Comparison of ENCODE assay signal across 8 cellular contexts in genomic region chr19:43532962-43533545, GRCh38. TPM values are rescaled to one million over a fixed set of nuclear protein-coding genes. Genes with fewer than 3 reads are reported as not detected.
DNase-seq lines count a peak whose midpoint lies in the region; ATAC-seq and TF ChIP-seq lines count a peak whose summit lies in the region.

Gene ZNF575 (plus strand): TSS chr19:43533188. CDS start chr19:43534423, 1,235 bp downstream.

- peak within 1 kb of the TSS; percentile 59 for H3K4me3 ChIP-seq in NB4 (ENCODE audit: low read depth, low read length)
- H3K4me3 ChIP-seq in parathyroid adenoma (ENCODE audit: low read depth, low read length), result peak within 1 kb of the TSS; percentile 60
- H3K4me3 ChIP-seq in tibial nerve, result peak within 1 kb of the TSS; percentile 33 to 63 (median 58)

- peaks cover 6% of the 10 kb centered on the region; the same call in 1 of the 2 replicates for H3K36me3 Mint-ChIP-seq in HFFc6 (ENCODE audit: low read depth)
- peaks cover 6% of the 10 kb centered on the region for H3K36me3 Mint-ChIP-seq in activated naive CD8-positive, alpha-beta T cell treated with anti-CD3 and anti-CD28 coated beads for 36 hours

- H3K27me3 ChIP-seq in parathyroid adenoma (ENCODE audit: control insufficient read depth, insufficient read depth, low read length) (no peaks in the 10 kb centered on the region), tibial nerve (no peaks in the 10 kb centered on the region)

- peak; percentile 75 to 91 for TF ChIP-seq EP300 in tibial nerve (IDR thresholded peaks at IDR 0.05)

- WGBS in tibial nerve, 2 donors, result 1 to 2% methylated on average over 18 to 31 of the region's 47 CpGs

- TF ChIP-seq POLR2A in NB4 (IDR thresholded peaks at IDR 0.05; ENCODE audit: extremely low read depth, insufficient read length) (no peak), tibial nerve (IDR thresholded peaks at IDR 0.05) (peak; percentile 28 to 48)

- H3K9me3 Mint-ChIP-seq in HFFc6, result no peaks in the 10 kb centered on the region
- H3K9me3 Mint-ChIP-seq in activated naive CD8-positive, alpha-beta T cell treated with anti-CD3 and anti-CD28 coated beads for 36 hours, result no peaks in the 10 kb centered on the region

- no peak within 1 kb of the TSS for H3K9ac ChIP-seq in parathyroid adenoma

- H3K4me1 ChIP-seq in parathyroid adenoma (peaks cover 16% of the 10 kb centered on the region), tibial nerve (peaks cover 0 to 32% (median 16%) of the 10 kb centered on the region in 4 donors)

- H3K27ac ChIP-seq in parathyroid adenoma (peak within 1 kb of the TSS; percentile 92), tibial nerve (peak within 1 kb of the TSS; percentile 89 to 94 (median 90))

- no peaks in the 10 kb centered on the region for H3K79me2 ChIP-seq in parathyroid adenoma

- peak; percentile 83 for DNase-seq in GM04504 (ENCODE audit: low read depth)
- DNase-seq in HFFc6, result peak; percentile 90
- peak; percentile 93 for DNase-seq in NB4 (ENCODE audit: low read depth)
- peak; percentile 29 for DNase-seq in SKM-1 (lab: John Stamatoyannopoulos, UW; ENCODE audit: unreplicated experiment)
- peak; percentile 92 for DNase-seq in activated naive CD8-positive, alpha-beta T cell treated with anti-CD3 and anti-CD28 coated beads for 36 hours
- peak; percentile 94 for DNase-seq in Right ventricle myocardium superior
- peak; percentile 74 to 81 for DNase-seq in tibial nerve (ENCODE audit: low spot score in 2 of 2)

- H3K27ac Mint-ChIP-seq in HFFc6, result peak within 1 kb of the TSS; percentile 91
- peak within 1 kb of the TSS; percentile 97 for H3K27ac Mint-ChIP-seq in activated naive CD8-positive, alpha-beta T cell treated with anti-CD3 and anti-CD28 coated beads for 36 hours

- peaks cover 2% of the 10 kb centered on the region for H3K27me3 Mint-ChIP-seq in HFFc6 (ENCODE audit: insufficient read depth)
- no peaks in the 10 kb centered on the region for H3K27me3 Mint-ChIP-seq in activated naive CD8-positive, alpha-beta T cell treated with anti-CD3 and anti-CD28 coated beads for 36 hours

- peak within 1 kb of the TSS; percentile 91 for H3K4me3 Mint-ChIP-seq in HFFc6
- peak within 1 kb of the TSS; percentile 92 for H3K4me3 Mint-ChIP-seq in activated naive CD8-positive, alpha-beta T cell treated with anti-CD3 and anti-CD28 coated beads for 36 hours

- H3K9me3 ChIP-seq in parathyroid adenoma (ENCODE audit: control insufficient read depth, low read length) (no peaks in the 10 kb centered on the region), tibial nerve (no peaks in the 10 kb centered on the region)

- H3K36me3 ChIP-seq in parathyroid adenoma (ENCODE audit: control insufficient read depth, insufficient read depth, low read length) (no peaks in the 10 kb centered on the region), tibial nerve (peaks cover 0 to 21% (median 0%) of the 10 kb centered on the region in 3 donors)

- peaks cover 38% of the 10 kb centered on the region for H3K4me1 Mint-ChIP-seq in HFFc6 (ENCODE audit: low read depth)
- peaks cover 16% of the 10 kb centered on the region for H3K4me1 Mint-ChIP-seq in activated naive CD8-positive, alpha-beta T cell treated with anti-CD3 and anti-CD28 coated beads for 36 hours

- H3K4me2 ChIP-seq in parathyroid adenoma (ENCODE audit: low read length), result peak within 1 kb of the TSS; percentile 91

- TF ChIP-seq CTCF in HFFc6 (IDR thresholded peaks at IDR 0.05), result peak; percentile 23; the same call in 1 of the 2 replicates
- TF ChIP-seq CTCF in NB4 (IDR thresholded peaks at IDR 0.05; ENCODE audit: low read depth, low read length), result no peak
- no peak for TF ChIP-seq CTCF in parathyroid adenoma (IDR thresholded peaks at IDR 0.05)
- TF ChIP-seq CTCF in tibial nerve (IDR thresholded peaks at IDR 0.05), result peak in 2 of 5 experiments; percentile 30 to 37

- peak; percentile 83 for ATAC-seq in Right ventricle myocardium superior (ENCODE audit: poor library complexity)

- peak within 1 kb of the TSS; percentile 90 for H2AFZ ChIP-seq in parathyroid adenoma

- intact Hi-C loops in Right ventricle myocardium superior (cut with DNase I), result no loop called here

RNA-seq across cellular contexts. Expression of gene ZNF575, which starts in this region (rescaled TPM):
- total RNA-seq in HFFc6 (2021; fragmentation: NEBNext Ultra II Directional; extraction: Animal tissue kit (Norgen Biotek cat#: 25700)), result 1 to 10 TPM; 1.6 to 2.9 (median 2.3) TPM
- total RNA-seq in activated naive CD8-positive, alpha-beta T cell treated with anti-CD3 and anti-CD28 coated beads for 36 hours, result 1 to 10 TPM; 2.0 to 2.2 TPM
- total RNA-seq in Right ventricle myocardium superior (1.5 TPM), tibial nerve (under 1 TPM in 2 of 4 donors, not detected in 2; 0.60 to 0.63 TPM)

Comparison
In these comparisons a context has a peak if more than half of its experiments do, and no peak if none do; other contexts are left out.
1. Peak in every context shown above with its lines: DNase-seq, ATAC-seq, H3K4me3 ChIP-seq and H3K27ac ChIP-seq.
2. Peak in DNase-seq, H3K4me3 ChIP-seq and H3K27ac ChIP-seq in tibial nerve; RNA of the gene not detected or under 1 TPM.
3. DNase-seq: peak in every context shown above with its lines; median percentile 94 in Right ventricle myocardium superior; 93 in NB4; 92 in activated naive CD8-positive, alpha-beta T cell treated with anti-CD3 and anti-CD28 coated beads for 36 hours; 90 in HFFc6; 83 in GM04504; 78 in tibial nerve; 29 in SKM-1.